In genomic region chr7:66150471-66150870, GRCh38 we compare ENCODE assay signal across 1 cellular context.
TF ChIP-seq lines count a peak whose summit lies in the region.

No MANE protein-coding gene starts in this region.

TF ChIP-seq in WTC11, 78 proteins besides CTCF, POLR2A, EP300 and RAD21 (continued from another document):
- TF ChIP-seq AFF4 (CRISPR knock-in tag; IDR thresholded peaks at IDR 0.05; ENCODE audit: borderline replicate concordance) (no peak), JUN (CRISPR knock-in tag; IDR thresholded peaks at IDR 0.05) (no peak), GTF2I (CRISPR knock-in tag; conservative IDR thresholded peaks at IDR 0.05) (no peak), CREM (CRISPR knock-in tag; IDR thresholded peaks at IDR 0.05) (no peak), TEAD4 (CRISPR knock-in tag; IDR thresholded peaks at IDR 0.05) (no peak), NR1H2 (CRISPR knock-in tag; IDR thresholded peaks at IDR 0.05) (no peak), GABPB1 (CRISPR knock-in tag; IDR thresholded peaks at IDR 0.05) (no peak), ZNF263 (CRISPR knock-in tag; IDR thresholded peaks at IDR 0.05; ENCODE audit: low read depth) (no peak), TEAD1 (CRISPR knock-in tag; IDR thresholded peaks at IDR 0.05) (no peak)
- TF ChIP-seq, protein P1, sequence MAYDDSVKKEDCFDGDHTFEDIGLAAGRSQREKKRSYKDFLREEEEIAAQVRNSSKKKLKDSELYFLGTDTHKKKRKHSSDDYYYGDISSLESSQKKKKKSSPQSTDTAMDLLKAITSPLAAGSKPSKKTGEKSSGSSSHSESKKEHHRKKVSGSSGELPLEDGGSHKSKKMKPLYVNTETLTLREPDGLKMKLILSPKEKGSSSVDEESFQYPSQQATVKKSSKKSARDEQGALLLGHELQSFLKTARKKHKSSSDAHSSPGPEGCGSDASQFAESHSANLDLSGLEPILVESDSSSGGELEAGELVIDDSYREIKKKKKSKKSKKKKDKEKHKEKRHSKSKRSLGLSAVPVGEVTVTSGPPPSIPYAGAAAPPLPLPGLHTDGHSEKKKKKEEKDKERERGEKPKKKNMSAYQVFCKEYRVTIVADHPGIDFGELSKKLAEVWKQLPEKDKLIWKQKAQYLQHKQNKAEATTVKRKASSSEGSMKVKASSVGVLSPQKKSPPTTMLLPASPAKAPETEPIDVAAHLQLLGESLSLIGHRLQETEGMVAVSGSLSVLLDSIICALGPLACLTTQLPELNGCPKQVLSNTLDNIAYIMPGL (CRISPR knock-in tag; IDR thresholded peaks at IDR 0.05): no peak
- TF ChIP-seq, protein P2, sequence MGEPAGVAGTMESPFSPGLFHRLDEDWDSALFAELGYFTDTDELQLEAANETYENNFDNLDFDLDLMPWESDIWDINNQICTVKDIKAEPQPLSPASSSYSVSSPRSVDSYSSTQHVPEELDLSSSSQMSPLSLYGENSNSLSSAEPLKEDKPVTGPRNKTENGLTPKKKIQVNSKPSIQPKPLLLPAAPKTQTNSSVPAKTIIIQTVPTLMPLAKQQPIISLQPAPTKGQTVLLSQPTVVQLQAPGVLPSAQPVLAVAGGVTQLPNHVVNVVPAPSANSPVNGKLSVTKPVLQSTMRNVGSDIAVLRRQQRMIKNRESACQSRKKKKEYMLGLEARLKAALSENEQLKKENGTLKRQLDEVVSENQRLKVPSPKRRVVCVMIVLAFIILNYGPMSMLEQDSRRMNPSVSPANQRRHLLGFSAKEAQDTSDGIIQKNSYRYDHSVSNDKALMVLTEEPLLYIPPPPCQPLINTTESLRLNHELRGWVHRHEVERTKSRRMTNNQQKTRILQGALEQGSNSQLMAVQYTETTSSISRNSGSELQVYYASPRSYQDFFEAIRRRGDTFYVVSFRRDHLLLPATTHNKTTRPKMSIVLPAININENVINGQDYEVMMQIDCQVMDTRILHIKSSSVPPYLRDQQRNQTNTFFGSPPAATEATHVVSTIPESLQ (CRISPR knock-in tag; IDR thresholded peaks at IDR 0.05): no peak
- TF ChIP-seq, protein P3, sequence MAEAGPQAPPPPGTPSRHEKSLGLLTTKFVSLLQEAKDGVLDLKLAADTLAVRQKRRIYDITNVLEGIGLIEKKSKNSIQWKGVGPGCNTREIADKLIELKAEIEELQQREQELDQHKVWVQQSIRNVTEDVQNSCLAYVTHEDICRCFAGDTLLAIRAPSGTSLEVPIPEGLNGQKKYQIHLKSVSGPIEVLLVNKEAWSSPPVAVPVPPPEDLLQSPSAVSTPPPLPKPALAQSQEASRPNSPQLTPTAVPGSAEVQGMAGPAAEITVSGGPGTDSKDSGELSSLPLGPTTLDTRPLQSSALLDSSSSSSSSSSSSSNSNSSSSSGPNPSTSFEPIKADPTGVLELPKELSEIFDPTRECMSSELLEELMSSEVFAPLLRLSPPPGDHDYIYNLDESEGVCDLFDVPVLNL (CRISPR knock-in tag; IDR thresholded peaks at IDR 0.05; ENCODE audit: borderline replicate concordance, low read depth): no peak
